Comparison of ENCODE assay signal across 19 cellular contexts in the genomic region with DNA sequence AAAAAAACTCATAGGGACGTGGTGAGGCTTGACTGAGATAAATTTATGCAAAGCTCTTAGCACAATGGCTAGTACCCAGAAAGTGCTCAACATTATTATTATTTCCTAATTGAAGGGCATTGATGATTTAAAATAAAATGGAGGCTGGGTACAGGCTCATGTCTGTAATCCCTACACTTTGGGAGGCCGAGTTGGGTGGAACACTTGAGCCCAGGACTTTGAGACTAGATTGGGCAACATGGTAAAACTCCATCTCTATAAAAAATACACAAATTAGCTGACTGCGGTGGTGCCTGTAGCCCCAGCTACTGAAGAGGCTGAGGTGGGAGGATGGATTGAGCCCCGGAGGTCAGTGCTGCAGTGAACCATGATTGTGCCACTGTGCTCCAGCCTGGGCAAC. TPM values are rescaled to one million over a fixed set of nuclear protein-coding genes. Genes with fewer than 3 reads are reported as not detected.
A peak's percentile ranks its signal among the peaks of the same experiment; 100 is the strongest.
DNase-seq lines count a peak whose midpoint lies in the region; ATAC-seq and TF ChIP-seq lines count a peak whose summit lies in the region.
"Had no signal": no experiment of that assay in that cellular context is flagged by ENCODE, and none has a peak within 500 bp of the region (broad histone marks: within the 10 kb centered on the region; RNA-seq: fewer than 3 reads in every experiment).

No MANE protein-coding gene starts in this region.

- ATAC-seq in heart right ventricle: no peak
- ATAC-seq in left lobe of liver: peak; percentile 24
- no peak for ATAC-seq in GM19324 (IDR thresholded peaks at IDR 0.05; ENCODE audit: low FRiP score, unreplicated experiment)

- H3K9me3 ChIP-seq in left ventricle myocardium inferior (replicated peaks) (no peaks in the 10 kb centered on the region), heart right ventricle (no peaks in the 10 kb centered on the region), DOHH2 (ENCODE audit: control insufficient read depth, insufficient read depth, low read length) (no peaks in the 10 kb centered on the region)
- H3K9me3 ChIP-seq: BE2C, MG63, SJSA1 had no signal

- H4K20me1 ChIP-seq in DOHH2 (ENCODE audit: control insufficient read depth, insufficient read depth, low read depth, low read length): no peaks in the 10 kb centered on the region

- WGBS in heart right ventricle, 2 donors: 90 to 94% methylated on average over 4 of the region's 4 CpGs

- H3K4me1 ChIP-seq in left ventricle myocardium inferior: peaks cover 96% of the 10 kb centered on the region
- H3K4me1 ChIP-seq in heart right ventricle: peaks cover 9 to 97% (median 85%) of the 10 kb centered on the region in 9 donors
- H3K4me1 ChIP-seq in DOHH2 (ENCODE audit: control insufficient read depth, low read length): peaks cover 95% of the 10 kb centered on the region

- peaks cover 21% of the 10 kb centered on the region for H3F3A ChIP-seq in DOHH2 (ENCODE audit: control insufficient read depth, insufficient read depth)

- H3K36me3 ChIP-seq in left ventricle myocardium inferior (no peaks in the 10 kb centered on the region), heart right ventricle (no peaks in the 10 kb centered on the region), DOHH2 (ENCODE audit: control insufficient read depth, low read length) (peaks cover 11% of the 10 kb centered on the region; the same call in 1 of the 2 replicates)
- H3K36me3 ChIP-seq: BE2C, MG63, SJSA1 had no signal

- intact Hi-C loops in left ventricle myocardium inferior (cut with micrococcal nuclease): loop anchor here (10.0 kb wide), 1 partner anchor 48 kb away; the partner anchor contains the start of gene LRCH1
- intact Hi-C loops in heart right ventricle (cut with DNase I): loop anchor here in 4 of 10 donors (5.0 to 10.0 kb wide), 4 partner anchors 45 to 80 kb away; partner anchors contain the start of gene LRCH1 (in 3 of the 4)

- H3K79me2 ChIP-seq in DOHH2 (ENCODE audit: control insufficient read depth, low read length): peaks cover 95% of the 10 kb centered on the region

- DNase-seq in left ventricle myocardium inferior (no peak), heart right ventricle (no peak), left lobe of liver (ENCODE audit: low spot score) (no peak), superior temporal gyrus (ENCODE audit: extremely low spot score) (no peak), GF-D8 (lab: John Stamatoyannopoulos, UW) (no peak)
- DNase-seq: BE2C; CD4-positive, alpha-beta T cell; COR-L47; DND-41; GOT3; IMR-90; MG63; NCI-H1417; NCI-H1694 treated with DMSO at 0.1 percent for 48 hours; NCI-H446; NCI-H526 had no signal

- H3K27ac ChIP-seq in left ventricle myocardium inferior (replicated peaks) (peak overlapping the region; percentile 79), heart right ventricle (peak overlapping the region in 3 of 10 donors; percentile 3 to 71 (median 6)), DOHH2 (ENCODE audit: low read depth, low read length) (no peak overlapping the region)
- H3K27ac ChIP-seq: SJSA1 had no signal

- H3K27me3 ChIP-seq in left ventricle myocardium inferior (ENCODE audit: low read depth) (no peaks in the 10 kb centered on the region), heart right ventricle (no peaks in the 10 kb centered on the region), DOHH2 (ENCODE audit: control insufficient read depth, low read length) (no peaks in the 10 kb centered on the region)
- H3K27me3 ChIP-seq: BE2C, MG63, SJSA1 had no signal

- H3K4me3 ChIP-seq in left ventricle myocardium inferior (no peak overlapping the region), heart right ventricle (no peak overlapping the region), DOHH2 (ENCODE audit: low read length) (no peak overlapping the region)
- H3K4me3 ChIP-seq: MG63, SJSA1 had no signal

- TF ChIP-seq CTCF in left ventricle myocardium inferior (IDR thresholded peaks at IDR 0.05; ENCODE audit: borderline replicate concordance) (no peak), heart right ventricle (IDR thresholded peaks at IDR 0.05) (no peak), DOHH2 (IDR thresholded peaks at IDR 0.05; ENCODE audit: low read depth, low read length, poor library complexity, severe bottlenecking) (no peak)

- no peaks in the 10 kb centered on the region for H3K9me2 ChIP-seq in DOHH2 (replicated peaks; ENCODE audit: control insufficient read depth, low read length)

- peak overlapping the region; percentile 25; the same call in 1 of the 2 replicates for H3K4me2 ChIP-seq in DOHH2 (ENCODE audit: low read length)

RNA-seq across cellular contexts. Expression of gene LRCH1, which starts 49.6 kb away (rescaled TPM):
- total RNA-seq in left ventricle myocardium inferior (13.1 TPM), heart right ventricle (10 to 100 TPM; 10.1 to 20.3 (median 13.8) TPM), left lobe of liver (6.0 TPM)
- 1 to 10 TPM; 4.1 to 5.9 TPM for polyA plus RNA-seq in heart right ventricle
